Comparison of ENCODE assay signal across 19 cellular contexts in the genomic region with DNA sequence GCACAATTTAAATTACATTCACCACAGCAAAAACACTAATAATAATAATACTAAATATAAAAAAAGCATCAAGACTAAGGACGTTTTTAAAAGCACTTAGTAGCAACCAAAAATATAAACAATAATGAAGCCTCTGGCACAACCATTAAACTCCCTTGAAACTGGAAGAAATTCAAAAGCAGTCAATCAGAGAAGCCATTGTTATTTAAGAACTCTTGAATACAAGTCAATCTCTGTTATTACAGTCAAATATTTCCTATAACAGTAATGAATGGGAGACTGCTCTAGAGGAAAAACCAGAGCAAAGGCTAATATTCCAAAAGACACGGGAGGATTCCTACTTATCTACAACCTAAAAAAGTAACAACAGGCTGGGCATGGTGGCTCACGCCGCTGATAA.
DNase-seq lines count a peak whose midpoint lies in the region; ATAC-seq and TF ChIP-seq lines count a peak whose summit lies in the region.
"Had no signal": no experiment of that assay in that cellular context is flagged by ENCODE, and none has a peak within 500 bp of the region (broad histone marks: within the 10 kb centered on the region; RNA-seq: fewer than 3 reads in every experiment).

No MANE protein-coding gene starts in this region.

- POLR2A ChIA-PET in Caco-2 (lab: Charles Lee) (no interaction called here), T-cell (lab: Charles Lee) (interaction anchor here in 1 of 2 donors (0.7 kb wide), 1 partner anchor 279 kb away, joined by 4 read pairs; no protein-coding TSS in a partner anchor)

- H3K36me3 Mint-ChIP-seq in Caco-2 (ENCODE audit: insufficient read depth, unreplicated experiment) = peaks cover 5% of the 10 kb centered on the region
- peaks cover 17% of the 10 kb centered on the region for H3K36me3 Mint-ChIP-seq in T-cell

- H3K9me3 Mint-ChIP-seq in Caco-2 (ENCODE audit: unreplicated experiment) = no peaks in the 10 kb centered on the region
- peaks cover 4 to 7% (median 5%) of the 10 kb centered on the region in 3 donors for H3K9me3 Mint-ChIP-seq in T-cell

- H3K4me1 Mint-ChIP-seq in Caco-2 (ENCODE audit: low read depth, unreplicated experiment) (no peaks in the 10 kb centered on the region), T-cell (peaks cover 13 to 39% (median 36%) of the 10 kb centered on the region in 3 donors)
- H3K4me1 Mint-ChIP-seq: CD14-positive monocyte had no signal

- H3K27me3 Mint-ChIP-seq in Caco-2 (ENCODE audit: insufficient read depth, unreplicated experiment) = no peaks in the 10 kb centered on the region
- no peaks in the 10 kb centered on the region for H3K27me3 Mint-ChIP-seq in T-cell

- peaks cover 4% of the 10 kb centered on the region; the same call in 1 of the 2 replicates for H3K9me3 ChIP-seq in HUES6 (ENCODE audit: control insufficient read depth, insufficient read depth, low read depth, low read length)
- H3K9me3 ChIP-seq in RWPE2 (ENCODE audit: severe bottlenecking) = peaks cover 4% of the 10 kb centered on the region
- H3K9me3 ChIP-seq in Caco-2 = no peaks in the 10 kb centered on the region; the same call in 1 of the 2 replicates

- CTCF ChIA-PET in Caco-2 (lab: Charles Lee) = no interaction called here
- CTCF ChIA-PET in T-cell (lab: Charles Lee) = no interaction called here

- H3K9ac ChIP-seq in HUES6 (ENCODE audit: low read length) = no peak overlapping the region

- H3K4me1 ChIP-seq in HUES6 (ENCODE audit: control insufficient read depth, insufficient read depth, low read length) = peaks cover 11% of the 10 kb centered on the region
- peaks cover 7% of the 10 kb centered on the region for H3K4me1 ChIP-seq in RWPE2 (ENCODE audit: insufficient read depth, poor library complexity, severe bottlenecking)
- H3K4me1 ChIP-seq in Caco-2 = no peaks in the 10 kb centered on the region

- H3K27me3 ChIP-seq in HUES6 (ENCODE audit: control insufficient read depth, insufficient read depth, low read length) = no peaks in the 10 kb centered on the region
- no peaks in the 10 kb centered on the region for H3K27me3 ChIP-seq in RWPE2 (ENCODE audit: insufficient read depth, poor library complexity, severe bottlenecking)
- H3K27me3 ChIP-seq in Caco-2 (replicated peaks; ENCODE audit: control insufficient read depth, insufficient read depth, low read length) = no peaks in the 10 kb centered on the region

- H3K4me3 ChIP-seq in HUES6 (ENCODE audit: low read depth, low read length) = no peak overlapping the region
- H3K4me3 ChIP-seq in RWPE2 (ENCODE audit: severe bottlenecking) = no peak overlapping the region
- H3K4me3 ChIP-seq in Caco-2 (ENCODE audit: low read depth, low read length) = no peak overlapping the region
- H3K4me3 ChIP-seq: PC-9 had no signal

- DNase-seq in RWPE2 (ENCODE audit: low spot score) (no peak), epidermal melanocyte (ENCODE audit: insufficient read length, low spot score) (peak; percentile 54), putamen (ENCODE audit: low spot score) (peak; percentile 47), Caco-2 (no peak), T-cell (no peak)
- DNase-seq in stimulated activated CD4-positive, alpha-beta T cell treated with anti-CD3 and anti-CD28 coated beads, Interleukin-12 subunit alpha, Interleukin-12 subunit beta, amount 100 ng/mL, for 4 hours = no peak
- DNase-seq: AML-193, GF-D8, GOT3, NCI-H1105, NCI-H1694, NCI-H2081 treated with DMSO at 0.1 percent for 48 hours, NCI-H345, NCI-H524 treated with DMSO at 0.1 percent for 48 hours, PC-9 had no signal

- H3K27ac ChIP-seq in HUES6 (ENCODE audit: low read depth, low read length) (peak overlapping the region; percentile 40; the same call in 1 of the 2 replicates), RWPE2 (ENCODE audit: poor library complexity, severe bottlenecking) (peak overlapping the region; percentile 17)
- H3K27ac ChIP-seq: PC-9 had no signal

- H3K36me3 ChIP-seq in HUES6 (ENCODE audit: control insufficient read depth, insufficient read depth, low read length) = no peaks in the 10 kb centered on the region
- H3K36me3 ChIP-seq in RWPE2 (ENCODE audit: low read depth) = no peaks in the 10 kb centered on the region
- no peaks in the 10 kb centered on the region for H3K36me3 ChIP-seq in Caco-2 (ENCODE audit: control insufficient read depth, insufficient read depth, low read length)

- BruUV-seq in Caco-2 (replicated peaks; lab: Mats Ljungman, UMichigan) = no TSS peak

- no peak for ATAC-seq in RWPE2 (ENCODE audit: low read depth)
- no peak for ATAC-seq in T-cell (replicated peaks in 1 of 4)
- no peak for ATAC-seq in GM19035 (IDR thresholded peaks at IDR 0.05; ENCODE audit: unreplicated experiment)
- ATAC-seq: HCT116 had no signal

- H3K4me3 Mint-ChIP-seq in Caco-2 (ENCODE audit: unreplicated experiment) = no peak overlapping the region
- no peak overlapping the region for H3K4me3 Mint-ChIP-seq in T-cell
- H3K4me3 Mint-ChIP-seq: CD14-positive monocyte had no signal

- H3K27ac Mint-ChIP-seq in Caco-2 (ENCODE audit: unreplicated experiment) (no peak overlapping the region), T-cell (no peak overlapping the region)

- intact Hi-C loops in Caco-2 (cut with micrococcal nuclease; ENCODE audit: unreplicated experiment) = no loop called here

- TF ChIP-seq CTCF in RWPE2 (IDR thresholded peaks at IDR 0.05; ENCODE audit: poor library complexity, severe bottlenecking) (no peak), Caco-2 (IDR thresholded peaks at IDR 0.05; ENCODE audit: insufficient read depth in 1 of 2, low read depth in 1 of 2, low read length in 1 of 2, severe bottlenecking in 1 of 2, unreplicated experiment in 1 of 2) (no peak)

Comparison
In these comparisons a context has a peak if more than half of its experiments do, and no peak if none do; other contexts are left out.
1. DNase-seq: peak in epidermal melanocyte (single experiment) and putamen (single experiment); none in RWPE2 (single experiment), Caco-2 (0 of 2), T-cell (0 of 34) and stimulated activated CD4-positive, alpha-beta T cell treated with anti-CD3 and anti-CD28 coated beads, Interleukin-12 subunit alpha, Interleukin-12 subunit beta, amount 100 ng/mL, for 4 hours (single experiment).